11 cellular contexts compared by ENCODE assay signal in the genomic region with DNA sequence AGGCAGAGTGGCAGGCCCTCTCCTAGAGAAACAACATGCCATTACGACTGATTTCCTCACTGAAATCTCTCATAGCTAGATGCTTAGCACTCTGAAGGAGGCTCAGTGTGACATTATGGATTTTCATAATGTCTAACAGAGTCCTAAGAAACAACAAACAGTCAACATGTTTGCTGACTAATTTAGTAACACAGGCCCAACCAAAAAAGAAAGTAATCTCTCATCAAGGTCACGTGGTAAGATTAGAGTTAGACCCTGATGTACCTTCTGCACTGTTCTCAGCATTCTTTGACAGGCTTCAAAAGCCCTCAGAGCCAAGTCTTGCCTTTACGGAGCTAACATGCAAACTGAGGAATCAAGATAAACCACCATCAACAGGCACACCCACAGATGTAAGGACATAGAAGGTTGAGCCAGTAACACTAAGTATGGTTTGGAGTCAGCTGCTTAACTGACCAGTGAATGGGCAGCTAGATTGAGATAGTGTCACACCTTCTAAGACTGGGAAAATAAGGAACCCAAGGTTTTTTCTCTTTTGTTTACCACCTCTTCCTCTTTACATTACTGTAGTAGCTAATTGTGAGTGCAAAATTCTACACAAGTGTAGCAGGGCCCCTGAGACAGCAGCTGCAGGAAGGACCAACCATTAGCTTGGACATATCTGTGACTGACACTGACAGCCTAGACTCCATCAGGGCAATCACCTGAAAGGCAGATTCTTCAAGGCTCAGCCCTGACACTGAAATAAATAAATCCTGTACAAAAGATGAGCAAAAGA. TPM values are rescaled to one million over a fixed set of nuclear protein-coding genes. Genes with fewer than 3 reads are reported as not detected.
DNase-seq lines count a peak whose midpoint lies in the region; ATAC-seq lines count a peak whose summit lies in the region.
"Had no signal": no experiment of that assay in that cellular context is flagged by ENCODE, and none has a peak within 500 bp of the region (broad histone marks: within the 10 kb centered on the region; RNA-seq: fewer than 3 reads in every experiment).

No MANE protein-coding gene starts in this region.

- H3K4me3 ChIP-seq in aorta (ENCODE audit: low read length in 2 of 2), result no peak overlapping the region
- H3K4me3 ChIP-seq: MG63 had no signal

- H3K4me1 Mint-ChIP-seq in activated T-cell treated with anti-CD3 and anti-CD28 coated beads, Interleukin-2, amount 50 U/mL, for 72 hours (ENCODE audit: low read depth), result peaks cover 10% of the 10 kb centered on the region
- H3K4me1 Mint-ChIP-seq in activated T-cell treated with anti-CD3 and anti-CD28 coated beads, Interleukin-2, amount 50 U/mL, for 24 hours (ENCODE audit: low read depth), result peaks cover 5% of the 10 kb centered on the region
- peaks cover 26% of the 10 kb centered on the region for H3K4me1 Mint-ChIP-seq in stimulated activated memory B cell treated with anti-CD40 and anti-IgM and Interleukin-4, amounts not matched to agents 10 μg/mL and 1 μg/mL and 100 μg/mL, for 72 hours

- peaks cover 5 to 13% of the 10 kb centered on the region in 2 donors for H3K36me3 Mint-ChIP-seq in activated T-cell treated with anti-CD3 and anti-CD28 coated beads, Interleukin-2, amount 50 U/mL, for 72 hours (ENCODE audit: insufficient read depth in 2 of 2)
- H3K36me3 Mint-ChIP-seq in activated T-cell treated with anti-CD3 and anti-CD28 coated beads, Interleukin-2, amount 50 U/mL, for 24 hours (ENCODE audit: low read depth), result peaks cover 30% of the 10 kb centered on the region
- H3K36me3 Mint-ChIP-seq in stimulated activated memory B cell treated with anti-CD40 and anti-IgM and Interleukin-4, amounts not matched to agents 10 μg/mL and 1 μg/mL and 100 μg/mL, for 72 hours, result peaks cover 35% of the 10 kb centered on the region

- no peaks in the 10 kb centered on the region for H3K27me3 Mint-ChIP-seq in activated T-cell treated with anti-CD3 and anti-CD28 coated beads, Interleukin-2, amount 50 U/mL, for 72 hours (ENCODE audit: low read depth)
- H3K27me3 Mint-ChIP-seq in activated T-cell treated with anti-CD3 and anti-CD28 coated beads, Interleukin-2, amount 50 U/mL, for 24 hours, result no peaks in the 10 kb centered on the region
- H3K27me3 Mint-ChIP-seq in stimulated activated memory B cell treated with anti-CD40 and anti-IgM and Interleukin-4, amounts not matched to agents 10 μg/mL and 1 μg/mL and 100 μg/mL, for 72 hours, result no peaks in the 10 kb centered on the region
- H3K27me3 Mint-ChIP-seq: activated naive CD8-positive, alpha-beta T cell treated with anti-CD3 and anti-CD28 coated beads for 36 hours had no signal

- no peak for DNase-seq in activated T-cell treated with anti-CD3 and anti-CD28 coated beads, Interleukin-2, amount 50 U/mL, for 72 hours
- no peak for DNase-seq in activated T-cell treated with anti-CD3 and anti-CD28 coated beads, Interleukin-2, amount 50 U/mL, for 24 hours
- DNase-seq in aorta (no peak), foreskin melanocyte (no peak), activated T-cell treated with anti-CD3 and anti-CD28 coated beads for 4 hours (no peak)
- DNase-seq: activated naive CD8-positive, alpha-beta T cell treated with anti-CD3 and anti-CD28 coated beads for 36 hours; MG63; T-helper 9 cell had no signal

- H3K27ac Mint-ChIP-seq in activated T-cell treated with anti-CD3 and anti-CD28 coated beads, Interleukin-2, amount 50 U/mL, for 72 hours, result no peak overlapping the region
- H3K27ac Mint-ChIP-seq in activated T-cell treated with anti-CD3 and anti-CD28 coated beads, Interleukin-2, amount 50 U/mL, for 24 hours, result no peak overlapping the region
- peak overlapping the region; percentile 53 for H3K27ac Mint-ChIP-seq in stimulated activated memory B cell treated with anti-CD40 and anti-IgM and Interleukin-4, amounts not matched to agents 10 μg/mL and 1 μg/mL and 100 μg/mL, for 72 hours
- H3K27ac Mint-ChIP-seq: activated naive CD8-positive, alpha-beta T cell treated with anti-CD3 and anti-CD28 coated beads for 36 hours had no signal

- 79 to 93% methylated on average over 3 of the region's 3 CpGs for WGBS in aorta, 2 donors

- H3K4me3 Mint-ChIP-seq in activated T-cell treated with anti-CD3 and anti-CD28 coated beads, Interleukin-2, amount 50 U/mL, for 72 hours, result no peak overlapping the region
- H3K4me3 Mint-ChIP-seq in activated T-cell treated with anti-CD3 and anti-CD28 coated beads, Interleukin-2, amount 50 U/mL, for 24 hours, result no peak overlapping the region
- no peak overlapping the region for H3K4me3 Mint-ChIP-seq in stimulated activated memory B cell treated with anti-CD40 and anti-IgM and Interleukin-4, amounts not matched to agents 10 μg/mL and 1 μg/mL and 100 μg/mL, for 72 hours
- H3K4me3 Mint-ChIP-seq: activated naive CD8-positive, alpha-beta T cell treated with anti-CD3 and anti-CD28 coated beads for 36 hours had no signal

- no peaks in the 10 kb centered on the region for H3K4me1 ChIP-seq in aorta (ENCODE audit: control insufficient read depth in 1 of 2, insufficient read depth in 2 of 2, low read length in 2 of 2)

- H3K36me3 ChIP-seq in aorta (ENCODE audit: control insufficient read depth in 1 of 2, insufficient read depth in 2 of 2, low read length in 1 of 2), result no peaks in the 10 kb centered on the region
- H3K36me3 ChIP-seq: MG63 had no signal

- no peak overlapping the region for H3K27ac ChIP-seq in aorta (ENCODE audit: low read depth in 1 of 2, low read length in 2 of 2)

- no peaks in the 10 kb centered on the region for H3K9me3 ChIP-seq in aorta (ENCODE audit: control insufficient read depth, low read length)

- H3K9me3 Mint-ChIP-seq in activated T-cell treated with anti-CD3 and anti-CD28 coated beads, Interleukin-2, amount 50 U/mL, for 72 hours, result peaks cover 0 to 2% of the 10 kb centered on the region in 2 donors
- H3K9me3 Mint-ChIP-seq in activated T-cell treated with anti-CD3 and anti-CD28 coated beads, Interleukin-2, amount 50 U/mL, for 24 hours, result peaks cover 4% of the 10 kb centered on the region
- H3K9me3 Mint-ChIP-seq in stimulated activated memory B cell treated with anti-CD40 and anti-IgM and Interleukin-4, amounts not matched to agents 10 μg/mL and 1 μg/mL and 100 μg/mL, for 72 hours, result peaks cover 12% of the 10 kb centered on the region

- peak; percentile 80 to 97 for ATAC-seq in activated T-cell treated with anti-CD3 and anti-CD28 coated beads, Interleukin-2, amount 50 U/mL, for 72 hours (replicated peaks in 1 of 2)
- ATAC-seq in GM21723 (IDR thresholded peaks at IDR 0.05; ENCODE audit: unreplicated experiment) (peak; percentile 83), HG03521 (IDR thresholded peaks at IDR 0.05; ENCODE audit: unreplicated experiment) (peak; percentile 58), aorta (ENCODE audit: low FRiP score) (no peak)
- ATAC-seq in stimulated activated memory B cell treated with anti-CD40 and anti-IgM and Interleukin-4, amounts not matched to agents 10 μg/mL and 1 μg/mL and 100 μg/mL, for 72 hours, result peak; percentile 50

- H3K27me3 ChIP-seq in aorta (ENCODE audit: control insufficient read depth in 1 of 2, insufficient read depth in 2 of 2, low read length in 1 of 2), result no peaks in the 10 kb centered on the region
- H3K27me3 ChIP-seq: MG63 had no signal

- intact Hi-C loops in aorta (cut with DNase I), result no loop called here

RNA-seq across cellular contexts. Expression of a gene that starts 15.3 kb away (rescaled TPM):
- 1 to 10 TPM; 2.2 to 3.1 TPM for total RNA-seq in activated T-cell treated with anti-CD3 and anti-CD28 coated beads, Interleukin-2, amount 50 U/mL, for 72 hours
- 1 to 10 TPM; 3.9 to 9.0 TPM for total RNA-seq in aorta
- polyA plus RNA-seq in aorta, result 1 to 10 TPM in 1 of 2 donors, not detected in 1; 4.3 TPM

RNA-seq across cellular contexts. Expression of a gene that starts 40.7 kb away (rescaled TPM):
- total RNA-seq in activated T-cell treated with anti-CD3 and anti-CD28 coated beads, Interleukin-2, amount 50 U/mL, for 72 hours, result 100 to 1,000 TPM; 165 to 170 TPM
- total RNA-seq in aorta, result 100 to 1,000 TPM; 126 to 171 TPM
- polyA plus RNA-seq in aorta, result 10 to 100 TPM; 38.7 to 97.4 TPM
